In the genomic region with DNA sequence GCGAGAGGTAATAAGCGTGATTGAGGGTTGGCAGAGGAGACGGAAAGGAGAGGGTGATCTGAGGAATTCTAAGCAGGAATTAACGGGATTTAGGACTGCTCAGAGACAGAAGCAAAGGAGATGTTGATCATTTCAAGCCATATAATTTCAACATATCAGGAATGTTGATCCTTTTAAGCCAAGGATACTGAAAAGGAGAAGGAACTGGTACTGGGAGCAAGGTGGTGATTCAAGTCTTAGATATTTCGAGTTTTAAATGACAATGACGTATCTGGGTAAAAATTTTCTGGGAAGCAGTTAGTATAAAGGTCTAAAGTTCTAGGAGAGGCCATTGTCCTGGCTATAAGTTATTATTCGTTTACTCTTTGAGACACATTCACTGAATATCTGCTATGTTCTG, we compare ENCODE assay signal across 19 cellular contexts.
DNase-seq lines count a peak whose midpoint lies in the region; ATAC-seq, FAIRE-seq and TF ChIP-seq lines count a peak whose summit lies in the region.
"Had no signal": no experiment of that assay in that cellular context is flagged by ENCODE, and none has a peak within 500 bp of the region (broad histone marks: within the 10 kb centered on the region; RNA-seq: fewer than 3 reads in every experiment).

No MANE protein-coding gene starts in this region.

- WGBS in H1 (ENCODE audit: extremely low coverage in 1 of 2, insufficient coverage in 1 of 2, insufficient read length in 1 of 2, insufficient replicate concordance in 2 of 2, low coverage in 1 of 2, low lambda C conversion rate in 2 of 2, missing lambda C conversion rate in 1 of 2), 2 experiments = 86% methylated on average over 7 of the region's 7 CpGs; no CpG with 5 or more reads in 1 of the 2 experiments
- 85 to 88% methylated on average over 7 of the region's 7 CpGs for WGBS in upper lobe of left lung, 2 donors

- peaks cover 23% of the 10 kb centered on the region for H3K4me1 Mint-ChIP-seq in nephron

- no TSS peak for BruUV-seq in OCI-LY7 (replicated peaks; lab: Mats Ljungman, UMichigan)

- no peak overlapping the region for H2BK15ac ChIP-seq in H1 (ENCODE audit: low read length)

- no peaks in the 10 kb centered on the region for H3K36me3 Mint-ChIP-seq in nephron (ENCODE audit: low read depth)
- H3K36me3 Mint-ChIP-seq: activated naive CD4-positive, alpha-beta T cell treated with anti-CD3 and anti-CD28 coated beads, Interleukin-2, amount 50 U/mL, for 72 hours had no signal

- H3K4ac ChIP-seq in H1 (replicated peaks; ENCODE audit: insufficient read length, low read depth, low read length) = no peak overlapping the region

- DNase-seq in AG20443 (ENCODE audit: low spot score) (peak; percentile 37), LHCN-M2 (ENCODE audit: low read depth) (peak; percentile 77), H1 (ENCODE audit: low read depth in 1 of 2, low spot score in 2 of 2) (no peak), NCI-H1105 treated with DMSO at 0.1 percent for 48 hours (lab: John Stamatoyannopoulos, UW) (no peak), upper lobe of left lung (no peak), OCI-LY7 (ENCODE audit: low spot score) (no peak)
- DNase-seq in activated CD8-positive, alpha-beta memory T cell treated with anti-CD3 and anti-CD28 coated beads for 24 hours = no peak
- DNase-seq: activated T-cell treated with anti-CD3 and anti-CD28 coated beads, Interleukin-2, amount 50 U/mL, for 24 hours; central memory CD4-positive, alpha-beta T cell; effector memory CD4-positive, alpha-beta T cell; lower lobe of right lung; NCI-H1930; NCI-H446 treated with DMSO at 0.1 percent for 48 hours; stimulated activated CD4-positive, alpha-beta T cell treated with anti-CD3 and anti-CD28 coated beads, Interleukin-2, amount 100 ng/mL, for 24 hours; substantia nigra had no signal

- H2BK120ac ChIP-seq in H1 (replicated peaks; ENCODE audit: low read depth, low read length) = no peak overlapping the region

- no peak overlapping the region for H4K8ac ChIP-seq in H1 (ENCODE audit: extremely low read depth, insufficient read depth, low read length)

- peak overlapping the region; percentile 35; the same call in 1 of the 2 replicates for H2BK12ac ChIP-seq in H1 (ENCODE audit: low read depth, low read length)

- no peaks in the 10 kb centered on the region for H3K27me3 ChIP-seq in H1 (replicated peaks in 1 of 4; ENCODE audit: control insufficient read depth in 3 of 4, extremely low read depth in 1 of 4, insufficient read depth in 3 of 4, low read length in 3 of 4)
- no peaks in the 10 kb centered on the region for H3K27me3 ChIP-seq in upper lobe of left lung
- H3K27me3 ChIP-seq: right atrium auricular region had no signal

- TF ChIP-seq EP300 in H1 (IDR thresholded peaks at IDR 0.05; ENCODE audit: borderline replicate concordance in 1 of 2, low read depth in 2 of 2, low read length in 2 of 2) = no peak
- TF ChIP-seq EP300 in upper lobe of left lung (IDR thresholded peaks at IDR 0.05) = no peak

- H3K9ac ChIP-seq in H1 (replicated peaks in 1 of 4; ENCODE audit: extremely low read depth in 1 of 4, low read depth in 3 of 4, low read length in 3 of 4) = no peak overlapping the region

- H3K4me2 ChIP-seq in H1 (ENCODE audit: insufficient read depth in 1 of 2, low read depth in 2 of 2, low read length in 2 of 2) (no peak overlapping the region), OCI-LY7 (ENCODE audit: low read length) (no peak overlapping the region)

- no peak overlapping the region for H4K5ac ChIP-seq in H1 (ENCODE audit: insufficient read length, low read depth, low read length)

- no peaks in the 10 kb centered on the region for H3K79me1 ChIP-seq in H1 (ENCODE audit: low read depth, low read length)

- TF ChIP-seq RAD21 in H1 (IDR thresholded peaks at IDR 0.05 in 1 of 2, conservative IDR thresholded peaks at IDR 0.05 in 1 of 2; ENCODE audit: low read depth in 2 of 2, low read length in 2 of 2) = no peak

- no peak overlapping the region for H4K91ac ChIP-seq in H1 (replicated peaks; ENCODE audit: insufficient read length, low read length)

- no peak for ATAC-seq in upper lobe of left lung (ENCODE audit: low FRiP score in 2 of 2)
- ATAC-seq: activated naive CD4-positive, alpha-beta T cell treated with anti-CD3 and anti-CD28 coated beads, Interleukin-2, amount 50 U/mL, for 72 hours had no signal

- H2BK5ac ChIP-seq in H1 (ENCODE audit: low read depth, low read length) = no peak overlapping the region

- H3K56ac ChIP-seq in H1 (replicated peaks; ENCODE audit: insufficient read length, low read depth, low read length) = no peak overlapping the region

- no peaks in the 10 kb centered on the region for H4K20me1 ChIP-seq in H1 (replicated peaks in 1 of 2; ENCODE audit: control insufficient read depth in 1 of 2, insufficient read depth in 2 of 2, low read length in 2 of 2)
- H4K20me1 ChIP-seq in OCI-LY7 (ENCODE audit: insufficient read depth, low read length) = no peaks in the 10 kb centered on the region

- no peaks in the 10 kb centered on the region for H3K27me3 Mint-ChIP-seq in nephron (ENCODE audit: low read depth)
- H3K27me3 Mint-ChIP-seq: activated T-cell treated with anti-CD3 and anti-CD28 coated beads, Interleukin-2, amount 50 U/mL, for 24 hours had no signal

- H3K23ac ChIP-seq in H1 (ENCODE audit: insufficient read length) = no peak overlapping the region

- no peaks in the 10 kb centered on the region for H3K9me2 ChIP-seq in OCI-LY7 (ENCODE audit: insufficient read depth, low read length)

- H3K4me1 ChIP-seq in H1 (replicated peaks in 1 of 4; ENCODE audit: control insufficient read depth in 3 of 4, insufficient read depth in 4 of 4, low read length in 3 of 4) (peaks cover 0 to 5% (median 2%) of the 10 kb centered on the region in 4 experiments; a peak in 4 of 7 replicates), upper lobe of left lung (no peaks in the 10 kb centered on the region), OCI-LY7 (ENCODE audit: insufficient read depth, low read length, poor library complexity, severe bottlenecking) (no peaks in the 10 kb centered on the region)
- H3K4me1 ChIP-seq: lower lobe of right lung, right atrium auricular region had no signal

- no peak overlapping the region for H3K14ac ChIP-seq in H1 (ENCODE audit: insufficient read length)

- no peak overlapping the region for H2BK20ac ChIP-seq in H1 (ENCODE audit: low read length)

- POLR2A ChIA-PET in H1 (lab: Charles Lee; ENCODE audit: partially characterized antibody) = interaction anchor here (0.7 kb wide), 1 partner anchor 83 kb away, joined by 3 read pairs; no protein-coding TSS in a partner anchor
- POLR2A ChIA-PET in OCI-LY7 (lab: Charles Lee) = interaction anchor here (0.7 kb wide), 1 partner anchor 40 kb away, joined by 5 read pairs; no protein-coding TSS in a partner anchor

- no peaks in the 10 kb centered on the region for H3K36me3 ChIP-seq in H1 (ENCODE audit: control insufficient read depth in 2 of 4, insufficient read depth in 4 of 4, low read length in 3 of 4)
- no peaks in the 10 kb centered on the region for H3K36me3 ChIP-seq in upper lobe of left lung
- no peaks in the 10 kb centered on the region for H3K36me3 ChIP-seq in OCI-LY7 (ENCODE audit: insufficient read depth, low read length)
- H3K36me3 ChIP-seq: lower lobe of right lung, right atrium auricular region had no signal

- H3K9me3 ChIP-seq in H1 (ENCODE audit: insufficient read depth in 2 of 2, low read depth in 1 of 2, low read length in 1 of 2) (no peaks in the 10 kb centered on the region), upper lobe of left lung (no peaks in the 10 kb centered on the region), OCI-LY7 (ENCODE audit: low read length) (no peaks in the 10 kb centered on the region)
- H3K9me3 ChIP-seq: lower lobe of right lung, right atrium auricular region had no signal

- H2AFZ ChIP-seq in H1 (ENCODE audit: low read length) (0 out of 2 replicates have a peak overlapping the region, but pooled peaks have one; percentile 92), OCI-LY7 (ENCODE audit: low read length) (no peak overlapping the region)

- TF ChIP-seq POLR2A in H1 (IDR thresholded peaks at IDR 0.05; ENCODE audit: control extremely low read depth in 1 of 2, low read depth in 2 of 2, low read length in 2 of 2) (no peak), upper lobe of left lung (IDR thresholded peaks at IDR 0.05) (no peak)

- H3K79me2 ChIP-seq in H1 (ENCODE audit: control insufficient read depth in 1 of 2, insufficient read depth in 2 of 2, low read length in 2 of 2) (no peaks in the 10 kb centered on the region), OCI-LY7 (ENCODE audit: insufficient read depth, low read depth, low read length) (no peaks in the 10 kb centered on the region)

- intact Hi-C loops in OCI-LY7 (cut with micrococcal nuclease; ENCODE audit: unreplicated experiment) = no loop called here

- no peak overlapping the region for H3K18ac ChIP-seq in H1 (ENCODE audit: extremely low read depth, low read length)

- no peak for FAIRE-seq in H1 (lab: Jason Lieb, UNC)

- no peak overlapping the region for H2AK5ac ChIP-seq in H1 (ENCODE audit: low read depth, low read length)

- H3K4me3 ChIP-seq in H1 (ENCODE audit: extremely low read depth in 1 of 4, insufficient read depth in 2 of 4, low read depth in 3 of 4, low read length in 4 of 4) (no peak overlapping the region), upper lobe of left lung (no peak overlapping the region), OCI-LY7 (ENCODE audit: low read depth, low read length, poor library complexity, severe bottlenecking) (no peak overlapping the region)
- H3K4me3 ChIP-seq: lower lobe of right lung, right atrium auricular region had no signal

- CTCF ChIA-PET in H1 (lab: Charles Lee; ENCODE audit: partially characterized antibody) (interaction anchor here (0.7 to 1.2 kb wide), 2 partner anchors 91 to 154 kb away, joined by 3 read pairs; a partner anchor contains a TSS), OCI-LY7 (lab: Charles Lee; ENCODE audit: unreplicated experiment) (no interaction called here)

- TF ChIP-seq CTCF in H1 (IDR thresholded peaks at IDR 0.05; ENCODE audit: control extremely low read depth in 1 of 3, insufficient read depth in 1 of 3, low read depth in 1 of 3, low read length in 3 of 3) = no peak
- no peak for TF ChIP-seq CTCF in nephron (IDR thresholded peaks at IDR 0.05; ENCODE audit: unreplicated experiment in 3 of 3)
- no peak for TF ChIP-seq CTCF in upper lobe of left lung (IDR thresholded peaks at IDR 0.05)
- no peak for TF ChIP-seq CTCF in OCI-LY7 (conservative IDR thresholded peaks at IDR 0.05; ENCODE audit: low read length)

- H3K9me3 Mint-ChIP-seq in nephron = no peaks in the 10 kb centered on the region
- H3K9me3 Mint-ChIP-seq: activated naive CD4-positive, alpha-beta T cell treated with anti-CD3 and anti-CD28 coated beads, Interleukin-2, amount 50 U/mL, for 72 hours; activated T-cell treated with anti-CD3 and anti-CD28 coated beads, Interleukin-2, amount 50 U/mL, for 24 hours had no signal

- H3K27ac ChIP-seq in H1 (ENCODE audit: low read depth, low read length) = no peak overlapping the region; the same call in 1 of the 2 replicates
- H3K27ac ChIP-seq in upper lobe of left lung = no peak overlapping the region
- no peak overlapping the region for H3K27ac ChIP-seq in OCI-LY7 (ENCODE audit: low read depth, low read length, poor library complexity, severe bottlenecking)
- H3K27ac ChIP-seq: lower lobe of right lung, right atrium auricular region had no signal

- H3K27ac Mint-ChIP-seq in nephron = peak overlapping the region; percentile 36 to 60 (median 40)
- H3K27ac Mint-ChIP-seq: activated naive CD4-positive, alpha-beta T cell treated with anti-CD3 and anti-CD28 coated beads, Interleukin-2, amount 50 U/mL, for 72 hours; activated T-cell treated with anti-CD3 and anti-CD28 coated beads, Interleukin-2, amount 50 U/mL, for 24 hours had no signal

- no peaks in the 10 kb centered on the region for H3K23me2 ChIP-seq in H1 (ENCODE audit: low read depth, low read length)

- no peak overlapping the region for H3K4me3 Mint-ChIP-seq in nephron
- H3K4me3 Mint-ChIP-seq: activated T-cell treated with anti-CD3 and anti-CD28 coated beads, Interleukin-2, amount 50 U/mL, for 24 hours; neural crest cell had no signal

Comparison
In these comparisons a context has a peak if more than half of its experiments do, and no peak if none do; other contexts are left out.
1. DNase-seq: peak in AG20443 (single experiment) and LHCN-M2 (single experiment); none in H1 (0 of 2), NCI-H1105 treated with DMSO at 0.1 percent for 48 hours (single experiment), upper lobe of left lung (0 of 2), OCI-LY7 (single experiment) and activated CD8-positive, alpha-beta memory T cell treated with anti-CD3 and anti-CD28 coated beads for 24 hours (single experiment).